ENCODE assay signal across 13 cellular contexts in genomic region chr7:56097700-56098099, GRCh38. TPM values are rescaled to one million over a fixed set of nuclear protein-coding genes. Genes with fewer than 3 reads are reported as not detected.
DNase-seq lines count a peak whose midpoint lies in the region; ATAC-seq and TF ChIP-seq lines count a peak whose summit lies in the region.
"Had no signal": no experiment of that assay in that cellular context is flagged by ENCODE, and none has a peak within 500 bp of the region (broad histone marks: within the 10 kb centered on the region; RNA-seq: fewer than 3 reads in every experiment).

No MANE protein-coding gene starts in this region.

- TF ChIP-seq POLR2A in IMR-90 (IDR thresholded peaks at IDR 0.05; ENCODE audit: low read depth, low read length): no peak

- no peak overlapping the region for H3K14ac ChIP-seq in IMR-90 (replicated peaks; ENCODE audit: low read depth, low read length)

- peaks cover 12 to 24% (median 14%) of the 10 kb centered on the region in 3 donors for H3K36me3 Mint-ChIP-seq in immature natural killer cell

- no peak overlapping the region for H4K91ac ChIP-seq in IMR-90 (ENCODE audit: insufficient read depth, low read depth, low read length)

- no peak overlapping the region for H2BK15ac ChIP-seq in IMR-90 (ENCODE audit: low read depth, low read length)

- no peak overlapping the region for H3K9ac ChIP-seq in IMR-90 (ENCODE audit: low read depth, low read length)

- WGBS in IMR-90 (ENCODE audit: extremely low coverage in 2 of 2, insufficient read length in 1 of 2), 2 experiments: 43% methylated on average over 1 of the region's 5 CpGs; no CpG with 5 or more reads in 1 of the 2 experiments

- H3K4ac ChIP-seq in IMR-90 (ENCODE audit: low read depth, low read length): no peak overlapping the region

- H3K23ac ChIP-seq in IMR-90 (ENCODE audit: low read depth, low read length): no peak overlapping the region

- ATAC-seq in IMR-90 (ENCODE audit: low read depth) (peak; percentile 42), GM19463 (IDR thresholded peaks at IDR 0.05; ENCODE audit: unreplicated experiment) (no peak)
- ATAC-seq: HCT116 had no signal

- no peak overlapping the region for H3K27ac ChIP-seq in IMR-90 (ENCODE audit: insufficient read depth, low read length)
- H3K27ac ChIP-seq: HL-60, lower lobe of right lung had no signal

- CTCF ChIA-PET in IMR-90 (lab: Yijun Ruan, JAX): interaction anchor here (1.0 kb wide), 1 partner anchor 18 kb away, joined by 4 read pairs; no protein-coding TSS in a partner anchor

- no TSS peak for BruUV-seq in IMR-90 (replicated peaks; lab: Mats Ljungman, UMichigan)

- no peak overlapping the region for H4K5ac ChIP-seq in IMR-90 (ENCODE audit: low read depth, low read length)

- no peak overlapping the region for H2BK5ac ChIP-seq in IMR-90 (ENCODE audit: low read depth, low read length, poor library complexity, severe bottlenecking)

- H3K27me3 Mint-ChIP-seq in immature natural killer cell (ENCODE audit: low read depth in 3 of 3): peaks cover 0 to 3% (median 2%) of the 10 kb centered on the region in 3 donors

- no peak overlapping the region for H3K18ac ChIP-seq in IMR-90 (ENCODE audit: low read depth, low read length)

- no peak overlapping the region for H2BK20ac ChIP-seq in IMR-90 (ENCODE audit: low read depth, low read length)

- H3K27ac Mint-ChIP-seq in immature natural killer cell: no peak overlapping the region
- H3K27ac Mint-ChIP-seq: T-helper 2 cell treated with Interferon-gamma antibody and Interleukin-4, amounts not matched to agents 5 μg/mL and 100 μg/mL, for 36 hours had no signal

- no peaks in the 10 kb centered on the region for H3K9me3 ChIP-seq in BE2C
- H3K9me3 ChIP-seq in IMR-90 (ENCODE audit: control insufficient read depth, insufficient read depth, low read length): no peaks in the 10 kb centered on the region
- H3K9me3 ChIP-seq: lower lobe of right lung had no signal

- no peaks in the 10 kb centered on the region for H3K9me3 Mint-ChIP-seq in immature natural killer cell
- H3K9me3 Mint-ChIP-seq: T-helper 2 cell treated with Interferon-gamma antibody and Interleukin-4, amounts not matched to agents 5 μg/mL and 100 μg/mL, for 36 hours had no signal

- no peaks in the 10 kb centered on the region for H3K9me1 ChIP-seq in IMR-90 (ENCODE audit: insufficient read depth, low read length)

- H3K56ac ChIP-seq in IMR-90 (ENCODE audit: extremely low read depth, insufficient read depth, low read length): no peak overlapping the region

- no peak overlapping the region for H2BK120ac ChIP-seq in IMR-90 (ENCODE audit: low read depth, low read length)

- in situ Hi-C loops in IMR-90 (cut with MboI; ENCODE audit: low sequenced_read_pairs): loop anchor here (25.0 kb wide), 2 partner anchors 810 to 1335 kb away; partner anchors contain the start of gene SEC61G

- H4K8ac ChIP-seq in IMR-90 (ENCODE audit: low read depth in 2 of 2, low read length in 2 of 2): no peak overlapping the region

- no peak overlapping the region for H2AFZ ChIP-seq in IMR-90 (replicated peaks; ENCODE audit: low read length, poor library complexity)

- no peak for TF ChIP-seq RAD21 in IMR-90 (IDR thresholded peaks at IDR 0.05; ENCODE audit: low read length)

- H3K36me3 ChIP-seq in BE2C: peaks cover 36% of the 10 kb centered on the region
- H3K36me3 ChIP-seq in IMR-90 (ENCODE audit: control insufficient read depth, insufficient read depth, low read length): peaks cover 22% of the 10 kb centered on the region

- H4K20me1 ChIP-seq in IMR-90 (ENCODE audit: insufficient read depth, low read length): peaks cover 5% of the 10 kb centered on the region; the same call in 1 of the 2 replicates

- DNase-seq in BE2C (peak; percentile 16), IMR-90 (peak; percentile 89), amniotic epithelial cell (ENCODE audit: low read depth) (peak; percentile 75), hepatic stellate cell (ENCODE audit: low spot score) (peak; percentile 36), NCI-H1105 treated with DMSO at 0.1 percent for 48 hours (lab: John Stamatoyannopoulos, UW) (no peak), immature natural killer cell (no peak)
- DNase-seq in activated T-cell treated with anti-CD3 and anti-CD28 coated beads, Interleukin-2, amount 50 U/mL, for 48 hours: no peak
- DNase-seq: lower lobe of right lung, retina had no signal

- POLR2A ChIA-PET in IMR-90 (lab: Charles Lee; ENCODE audit: unreplicated experiment): no interaction called here

- intact Hi-C loops in IMR-90 (cut with micrococcal nuclease): no loop called here

- TF ChIP-seq CTCF in BE2C (IDR thresholded peaks at IDR 0.05; ENCODE audit: low read depth, low read length) (no peak), IMR-90 (conservative IDR thresholded peaks at IDR 0.05; ENCODE audit: low read depth, low read length) (no peak)

- H3K27me3 ChIP-seq in BE2C: no peaks in the 10 kb centered on the region
- no peaks in the 10 kb centered on the region for H3K27me3 ChIP-seq in IMR-90 (ENCODE audit: control insufficient read depth, insufficient read depth, low read length)

- no peak overlapping the region for H2AK5ac ChIP-seq in IMR-90 (ENCODE audit: low read depth, low read length)

- H3K79me1 ChIP-seq in IMR-90 (ENCODE audit: low read depth in 1 of 2, low read length in 2 of 2): peaks cover 0 to 4% of the 10 kb centered on the region in 2 experiments; a peak in 1 of 4 replicates

- H3K4me1 ChIP-seq in BE2C: no peaks in the 10 kb centered on the region; the same call in 1 of the 2 replicates
- H3K4me1 ChIP-seq in IMR-90 (ENCODE audit: control insufficient read depth, insufficient read depth, low read length): peaks cover 8% of the 10 kb centered on the region

- no peak overlapping the region for H2AK9ac ChIP-seq in IMR-90 (replicated peaks; ENCODE audit: low read depth, low read length, poor library complexity)

- H3K4me3 ChIP-seq in BE2C (ENCODE audit: low read depth, low read length) (no peak overlapping the region), IMR-90 (ENCODE audit: insufficient read depth, low read depth, low read length) (no peak overlapping the region)
- H3K4me3 ChIP-seq: lower lobe of right lung had no signal

- peaks cover 0 to 2% of the 10 kb centered on the region in 2 donors for H3K4me1 Mint-ChIP-seq in immature natural killer cell

- dilution Hi-C loops in IMR-90 (cut with HindIII; ENCODE audit: low sequenced_read_pairs, unreplicated experiment): no loop called here

- H3K4me3 Mint-ChIP-seq in immature natural killer cell: no peak overlapping the region
- H3K4me3 Mint-ChIP-seq: T-helper 2 cell treated with Interferon-gamma antibody and Interleukin-4, amounts not matched to agents 5 μg/mL and 100 μg/mL, for 36 hours had no signal

- H3K4me2 ChIP-seq in IMR-90 (ENCODE audit: low read depth, low read length): peak overlapping the region; percentile 59

TF ChIP-seq in IMR-90, 13 proteins besides CTCF, POLR2A, EP300 and RAD21:
- TF ChIP-seq RCOR1 (IDR thresholded peaks at IDR 0.05; ENCODE audit: insufficient replicate concordance, low read length) (no peak), BHLHE40 (IDR thresholded peaks at IDR 0.05; ENCODE audit: low read depth, low read length) (no peak), FOS (IDR thresholded peaks at IDR 0.05; ENCODE audit: low read depth, low read length) (peak; percentile 37; the same call in 1 of the 2 replicates)

RNA-seq across cellular contexts. Expression of gene PHKG1, which starts 4.9 kb away (rescaled TPM):
- 1.9 TPM for polyA plus RNA-seq in BE2C (2012; ENCODE audit: insufficient read depth, insufficient read length, low read depth)
- total RNA-seq in IMR-90 (2012; rRNA removed): under 0.01 and 0.72 TPM in 2 replicates
- 0.62 and 0.67 TPM in 2 replicates for polyA plus RNA-seq in IMR-90 (2012; rRNA removed)
- 0.04 and 0.13 TPM in 2 replicates for polyA plus RNA-seq in IMR-90 (2012; cell fraction: cytosol; rRNA removed)
- polyA plus RNA-seq in IMR-90 (2012; cell fraction: nucleus; rRNA removed; ENCODE audit: low replicate concordance): 2.8 and 3.3 TPM in 2 replicates
- polyA plus RNA-seq in immature natural killer cell: under 1 TPM in 2 of 3 donors, not detected in 1; 0.10 to 0.16 TPM

RNA-seq across cellular contexts. Expression of gene CHCHD2, which starts 8.6 kb away (rescaled TPM):
- 974 TPM for polyA plus RNA-seq in BE2C (2012; ENCODE audit: insufficient read depth, insufficient read length, low read depth)
- total RNA-seq in IMR-90 (2012; rRNA removed): 423 and 532 TPM in 2 replicates
- polyA plus RNA-seq in IMR-90 (2012; rRNA removed) (522 and 592 TPM in 2 replicates), immature natural killer cell (100 to 1,000 TPM; 512 to 798 (median 585) TPM)
- 647 and 1,158 TPM in 2 replicates for polyA plus RNA-seq in IMR-90 (2012; cell fraction: cytosol; rRNA removed)
- 177 and 467 TPM in 2 replicates for polyA plus RNA-seq in IMR-90 (2012; cell fraction: nucleus; rRNA removed; ENCODE audit: low replicate concordance)

RNA-seq across cellular contexts. Expression of gene NUPR2, which starts 18.5 kb away (rescaled TPM):
- polyA plus RNA-seq in BE2C (2012; ENCODE audit: insufficient read depth, insufficient read length, low read depth): not detected
- not detected in 2 replicates for total RNA-seq in IMR-90 (2012; rRNA removed)
- polyA plus RNA-seq in IMR-90 (2012; rRNA removed) (not detected in 2 replicates), immature natural killer cell (not detected)
- not detected in 2 replicates for polyA plus RNA-seq in IMR-90 (2012; cell fraction: cytosol; rRNA removed)
- polyA plus RNA-seq in IMR-90 (2012; cell fraction: nucleus; rRNA removed; ENCODE audit: low replicate concordance): not detected in 2 replicates
- total RNA-seq: lower lobe of right lung had no signal

RNA-seq across cellular contexts. Expression of gene SUMF2, which starts 33.6 kb away (rescaled TPM):
- 72.3 TPM for polyA plus RNA-seq in BE2C (2012; ENCODE audit: insufficient read depth, insufficient read length, low read depth)
- total RNA-seq in IMR-90 (2012; rRNA removed): 93.0 and 97.3 TPM in 2 replicates
- 80.7 and 86.2 TPM in 2 replicates for polyA plus RNA-seq in IMR-90 (2012; rRNA removed)
- polyA plus RNA-seq in IMR-90 (2012; cell fraction: cytosol; rRNA removed): 80.4 and 106 TPM in 2 replicates
- polyA plus RNA-seq in IMR-90 (2012; cell fraction: nucleus; rRNA removed; ENCODE audit: low replicate concordance): 103 and 170 TPM in 2 replicates
- 100 to 1,000 TPM in 2 of 3 donors, 10 to 100 TPM in 1; 86.1 to 198 (median 188) TPM for polyA plus RNA-seq in immature natural killer cell

RNA-seq across cellular contexts. Expression of gene CCT6A, which starts 46.1 kb away (rescaled TPM):
- polyA plus RNA-seq in BE2C (2012; ENCODE audit: insufficient read depth, insufficient read length, low read depth): 311 TPM
- total RNA-seq in IMR-90 (2012; rRNA removed): 265 and 311 TPM in 2 replicates
- polyA plus RNA-seq in IMR-90 (2012; rRNA removed): 133 and 135 TPM in 2 replicates
- 29.8 and 49.8 TPM in 2 replicates for polyA plus RNA-seq in IMR-90 (2012; cell fraction: cytosol; rRNA removed)
- 22.8 and 122 TPM in 2 replicates for polyA plus RNA-seq in IMR-90 (2012; cell fraction: nucleus; rRNA removed; ENCODE audit: low replicate concordance)
- 10 to 100 TPM; 64.6 to 91.0 (median 77.6) TPM for polyA plus RNA-seq in immature natural killer cell

Comparison
In these comparisons a context has a peak if more than half of its experiments do, and no peak if none do; other contexts are left out.
1. DNase-seq: peak in BE2C (single experiment), IMR-90 (single experiment), amniotic epithelial cell (single experiment) and hepatic stellate cell (single experiment); none in NCI-H1105 treated with DMSO at 0.1 percent for 48 hours (single experiment), immature natural killer cell (0 of 3) and activated T-cell treated with anti-CD3 and anti-CD28 coated beads, Interleukin-2, amount 50 U/mL, for 48 hours (0 of 2).